In genomic region chr3:171419457-171419856, GRCh38 we compare ENCODE assay signal across 18 cellular contexts.
"Had no signal": no experiment of that assay in that cellular context is flagged by ENCODE, and none has a peak within 500 bp of the region (broad histone marks: within the 10 kb centered on the region; RNA-seq: fewer than 3 reads in every experiment).

No MANE protein-coding gene starts in this region.

- ATAC-seq: activated T-cell treated with anti-CD3 and anti-CD28 coated beads, Interleukin-2, amount 50 U/mL, for 4 hours; left lung; mucosa of descending colon; right lobe of liver had no signal

- FAIRE-seq: endothelial cell of umbilical vein had no signal

- H3K36me3 ChIP-seq: ascending aorta, esophagus muscularis mucosa, left lung, right lobe of liver, thyroid gland had no signal

- H3K4me1 ChIP-seq: ascending aorta, thyroid gland had no signal

- H3K9me3 ChIP-seq: ascending aorta, esophagus muscularis mucosa, left lung, mucosa of descending colon, right lobe of liver, thyroid gland had no signal

- H3K4me3 ChIP-seq: ascending aorta, esophagus muscularis mucosa, left lung, mucosa of descending colon, right lobe of liver, smooth muscle cell, thyroid gland had no signal

- H3K27ac ChIP-seq: ascending aorta, esophagus muscularis mucosa, right lobe of liver, thyroid gland had no signal

- DNase-seq: activated CD4-positive, alpha-beta T cell treated with anti-CD3 and anti-CD28 coated beads, Interleukin-2, amount 10 ng/mL, durations not matched to agents 7 days and 5 days; activated CD8-positive, alpha-beta memory T cell treated with anti-CD3 and anti-CD28 coated beads, Interleukin-2, amount 50 U/mL, for 4 hours; activated naive CD4-positive, alpha-beta T cell treated with anti-CD3 and anti-CD28 coated beads, Interleukin-2, amount 10 ng/mL, durations not matched to agents 7 days and 5 days; activated T-cell treated with anti-CD3 and anti-CD28 coated beads, Interleukin-2, amount 50 U/mL, for 4 hours; cerebellar nuclear complex; effector memory CD4-positive, alpha-beta T cell; islet precursor cell; left lung; mucosa of descending colon; naive B cell; right lobe of liver; stimulated activated CD4-positive, alpha-beta T cell treated with anti-CD3 and anti-CD28 coated beads, Interleukin-4, amount 100 ng/mL, for 1 hour; T1000; thyroid gland had no signal

- H3K27me3 ChIP-seq: ascending aorta, esophagus muscularis mucosa, left lung, right lobe of liver, thyroid gland had no signal

- H3K4me2 ChIP-seq: smooth muscle cell had no signal
